ENCODE assay signal across 8 cellular contexts in genomic region chr1:23564565-23564964, GRCh38. TPM values are rescaled to one million over a fixed set of nuclear protein-coding genes. Genes with fewer than 3 reads are reported as not detected.
DNase-seq lines count a peak whose midpoint lies in the region; ATAC-seq and TF ChIP-seq lines count a peak whose summit lies in the region.
"Not testable (repeated sequence)": the region's sequence is repeated elsewhere in the genome, so short reads cannot be mapped to it uniquely, and the experiment has no call there.

No MANE protein-coding gene starts in this region.

- not testable (repeated sequence) for H3K79me1 ChIP-seq in mesendoderm (ENCODE audit: low read length)
- peaks cover 57% of the 10 kb centered on the region for H3K79me1 ChIP-seq in trophoblast cell (ENCODE audit: low read length)

- DNase-seq in HCT116 (ENCODE audit: low read depth, low spot score); SK-N-SH; coronary artery (ENCODE audit: low spot score); right cardiac atrium; thoracic aorta (ENCODE audit: low spot score): not testable (repeated sequence)
- DNase-seq in mesendoderm, result peak; percentile 78
- DNase-seq in trophoblast cell, result peak; percentile 80 to 83

- 70% methylated on average over 7 of the region's 7 CpGs for WGBS in SK-N-SH (ENCODE audit: low lambda C conversion rate)
- 46% methylated on average over 7 of the region's 7 CpGs for WGBS in right cardiac atrium
- no CpG with 5 or more reads among the region's 7 CpGs for WGBS in mesendoderm (ENCODE audit: extremely low coverage, insufficient coverage, low lambda C conversion rate)
- WGBS in trophoblast cell (ENCODE audit: extremely low coverage, insufficient coverage, insufficient read length), result no CpG with 5 or more reads among the region's 7 CpGs

- RAD21 ChIA-PET in HCT116 (lab: Charles Lee; ENCODE audit: low non-redundant PET in 1 of 2, low total read pairs in 2 of 2, uncharacterized antibody in 2 of 2, unreplicated experiment in 2 of 2), result not testable (repeated sequence)

- not testable (repeated sequence) for H4K5ac ChIP-seq in mesendoderm (ENCODE audit: low read length)

- peaks cover 48 to 68% of the 10 kb centered on the region in 2 experiments for H3K4me1 ChIP-seq in HCT116 (ENCODE audit: control insufficient read depth in 1 of 2, insufficient read depth in 2 of 2, low read length in 2 of 2)
- peaks cover 46 to 59% of the 10 kb centered on the region in 2 experiments for H3K4me1 ChIP-seq in SK-N-SH (ENCODE audit: control insufficient read depth in 1 of 2, insufficient read depth in 2 of 2, low read depth in 1 of 2, low read length in 1 of 2)
- H3K4me1 ChIP-seq in right cardiac atrium (ENCODE audit: control insufficient read depth, insufficient read depth, low read length), result not testable (repeated sequence)
- peaks cover 19% of the 10 kb centered on the region for H3K4me1 ChIP-seq in mesendoderm (ENCODE audit: control insufficient read depth, low read depth, low read length)
- H3K4me1 ChIP-seq in trophoblast cell (ENCODE audit: control insufficient read depth in 1 of 2, insufficient read depth in 2 of 2, low read length in 2 of 2), result peaks cover 37 to 41% of the 10 kb centered on the region in 2 experiments
- peaks cover 42 to 86% of the 10 kb centered on the region in 2 donors for H3K4me1 ChIP-seq in thoracic aorta (ENCODE audit: control insufficient read depth in 1 of 2, low read depth in 2 of 2)

- not testable (repeated sequence) for H4K12ac ChIP-seq in trophoblast cell (ENCODE audit: low read depth, low read length)

- H3K9me2 ChIP-seq in HCT116 (ENCODE audit: insufficient read depth); SK-N-SH: not testable (repeated sequence)

- H2BK5ac ChIP-seq in mesendoderm (ENCODE audit: low read length), result peak overlapping the region; percentile 23
- H2BK5ac ChIP-seq in trophoblast cell (ENCODE audit: low read depth, low read length, poor library complexity), result peak overlapping the region; percentile 16

- H3F3A ChIP-seq in SK-N-SH (replicated peaks; ENCODE audit: insufficient read depth), result peaks cover 43% of the 10 kb centered on the region

- not testable (repeated sequence) for H4K20me1 ChIP-seq in HCT116 (ENCODE audit: insufficient read depth); SK-N-SH (ENCODE audit: insufficient read depth)

- peak overlapping the region; percentile 96 for H2BK12ac ChIP-seq in trophoblast cell (ENCODE audit: low read length)

- H2BK120ac ChIP-seq in mesendoderm (ENCODE audit: low read depth, low read length), result not testable (repeated sequence)
- peak overlapping the region; percentile 64 for H2BK120ac ChIP-seq in trophoblast cell (ENCODE audit: insufficient read depth, low read length, poor library complexity)

- TF ChIP-seq EP300 in SK-N-SH (IDR thresholded peaks at IDR 0.05; ENCODE audit: borderline replicate concordance in 1 of 2, low read depth in 1 of 2, low read length in 1 of 2), result not testable (repeated sequence)

- not testable (repeated sequence) for TF ChIP-seq CTCF in 22Rv1 (IDR thresholded peaks at IDR 0.05); HCT116 (IDR thresholded peaks at IDR 0.05 in 2 of 3, conservative IDR thresholded peaks at IDR 0.05 in 1 of 3; ENCODE audit: borderline replicate concordance in 1 of 3, insufficient read depth in 1 of 3, low read depth in 2 of 3, low read length in 2 of 3); SK-N-SH (IDR thresholded peaks at IDR 0.05); coronary artery (IDR thresholded peaks at IDR 0.05); thoracic aorta (IDR thresholded peaks at IDR 0.05)

- BruUV-seq in HCT116 (replicated peaks; lab: Mats Ljungman, UMichigan), result not testable (repeated sequence)

- TF ChIP-seq POLR2A in HCT116 (IDR thresholded peaks at IDR 0.05; ENCODE audit: borderline replicate concordance, extremely low read depth, insufficient read depth, insufficient read length), result not testable (repeated sequence)

- not testable (repeated sequence) for H3K14ac ChIP-seq in trophoblast cell (ENCODE audit: low read length)

- peak overlapping the region; percentile 49 for H3K4me2 ChIP-seq in HCT116 (ENCODE audit: low read length)
- H3K4me2 ChIP-seq in SK-N-SH, result 0 out of 2 replicates have a peak overlapping the region, but pooled peaks have one; percentile 4
- not testable (repeated sequence) for H3K4me2 ChIP-seq in mesendoderm (ENCODE audit: low read length); trophoblast cell (ENCODE audit: low read length)

- peak overlapping the region; percentile 22 for H3K4ac ChIP-seq in mesendoderm (ENCODE audit: low read depth, low read length)
- peak overlapping the region; percentile 30 for H3K4ac ChIP-seq in trophoblast cell (ENCODE audit: low read depth, low read length)

- not testable (repeated sequence) for H3K23ac ChIP-seq in mesendoderm (ENCODE audit: low read length); trophoblast cell (ENCODE audit: low read length)

- peak overlapping the region; percentile 5 for H2AFZ ChIP-seq in HCT116 (ENCODE audit: low read depth, low read length, poor library complexity, severe bottlenecking)
- peak overlapping the region; percentile 51 for H2AFZ ChIP-seq in SK-N-SH (ENCODE audit: low read depth)
- not testable (repeated sequence) for H2AFZ ChIP-seq in trophoblast cell (ENCODE audit: insufficient read depth, low read length, poor library complexity)

- peak overlapping the region; percentile 100 for H3K27ac ChIP-seq in 22Rv1
- peak overlapping the region; percentile 7; the same call in 1 of the 2 replicates for H3K27ac ChIP-seq in HCT116 (ENCODE audit: low read depth, low read length)
- H3K27ac ChIP-seq in SK-N-SH (ENCODE audit: low read depth in 2 of 2, low read length in 1 of 2), result peak overlapping the region in 1 of 2 experiments; percentile 100; a peak in 2 of 4 replicates
- H3K27ac ChIP-seq in coronary artery, result peak overlapping the region; percentile 94
- H3K27ac ChIP-seq in right cardiac atrium (ENCODE audit: low read length), result peak overlapping the region; percentile 82
- not testable (repeated sequence) for H3K27ac ChIP-seq in mesendoderm (ENCODE audit: low read depth, low read length); trophoblast cell (ENCODE audit: low read depth, low read length)
- H3K27ac ChIP-seq in thoracic aorta, result peak overlapping the region; percentile 94 to 96

- H2AK5ac ChIP-seq in mesendoderm (ENCODE audit: low read length); trophoblast cell (ENCODE audit: low read length): not testable (repeated sequence)

- intact Hi-C loops in HCT116 (cut with micrococcal nuclease); right cardiac atrium (cut with DNase I): not testable (repeated sequence)

- H3K56ac ChIP-seq in mesendoderm (ENCODE audit: low read length), result peak overlapping the region; percentile 72

- H3K36me3 ChIP-seq in HCT116 (ENCODE audit: control insufficient read depth in 1 of 2, insufficient read depth in 2 of 2, low read length in 2 of 2); SK-N-SH (replicated peaks in 1 of 2; ENCODE audit: control insufficient read depth in 1 of 2, insufficient read depth in 2 of 2, low read length in 1 of 2); mesendoderm (ENCODE audit: control insufficient read depth, insufficient read depth, low read length); trophoblast cell (ENCODE audit: control insufficient read depth in 1 of 2, insufficient read depth in 2 of 2, low read length in 2 of 2); thoracic aorta: not testable (repeated sequence)

- H3K79me2 ChIP-seq in HCT116 (ENCODE audit: insufficient read depth, low read length); mesendoderm (ENCODE audit: control insufficient read depth, insufficient read depth, low read length): not testable (repeated sequence)
- peaks cover 13% of the 10 kb centered on the region; the same call in 1 of the 2 replicates for H3K79me2 ChIP-seq in SK-N-SH (ENCODE audit: insufficient read depth)
- peaks cover 10% of the 10 kb centered on the region for H3K79me2 ChIP-seq in trophoblast cell (ENCODE audit: control insufficient read depth, insufficient read depth, low read length, poor library complexity)

- TF ChIP-seq RAD21 in HCT116 (IDR thresholded peaks at IDR 0.05; ENCODE audit: low read depth); SK-N-SH (IDR thresholded peaks at IDR 0.05; ENCODE audit: low read length): not testable (repeated sequence)

- H2BK15ac ChIP-seq in mesendoderm (replicated peaks; ENCODE audit: low read depth), result not testable (repeated sequence)

- H4K91ac ChIP-seq in trophoblast cell (ENCODE audit: low read depth, low read length), result peak overlapping the region; percentile 39

- not testable (repeated sequence) for H3K9me3 ChIP-seq in HCT116 (ENCODE audit: control insufficient read depth in 1 of 2, insufficient read depth in 1 of 2, low read depth in 1 of 2, low read length in 2 of 2); SK-N-SH; right cardiac atrium (ENCODE audit: control insufficient read depth, low read length); trophoblast cell (ENCODE audit: insufficient read depth, low read depth, low read length); thoracic aorta

- CTCF ChIA-PET in HCT116 (lab: Charles Lee), result interaction anchor here (0.5 to 1.4 kb wide), 3 partner anchors 70 to 226 kb away, joined by 4 to 5 read pairs (median 5); partner anchors contain the start of gene LYPLA2
- CTCF ChIA-PET in SK-N-SH (lab: Yijun Ruan, JAX), result interaction anchor here (1.1 to 9.4 kb wide), 6 partner anchors 9 to 73 kb away, joined by 3 to 97 read pairs (median 6); no protein-coding TSS in a partner anchor

- not testable (repeated sequence) for H3K4me3 ChIP-seq in HCT116 (replicated peaks in 1 of 2; ENCODE audit: low read depth in 1 of 2, low read length in 2 of 2); SK-N-SH (ENCODE audit: low read depth in 2 of 2, low read length in 1 of 2); coronary artery; right cardiac atrium (ENCODE audit: low read length); mesendoderm (ENCODE audit: low read length); trophoblast cell (ENCODE audit: low read depth, low read length)
- peak overlapping the region; percentile 25 for H3K4me3 ChIP-seq in thoracic aorta

- H3K9ac ChIP-seq in HCT116 (ENCODE audit: low read length), result peak overlapping the region; percentile 26
- peak overlapping the region; percentile 99 for H3K9ac ChIP-seq in SK-N-SH
- H3K9ac ChIP-seq in mesendoderm (ENCODE audit: low read length), result peak overlapping the region; percentile 44
- not testable (repeated sequence) for H3K9ac ChIP-seq in trophoblast cell (ENCODE audit: low read length)

- H3K18ac ChIP-seq in mesendoderm (ENCODE audit: low read length), result not testable (repeated sequence)
- H3K18ac ChIP-seq in trophoblast cell (ENCODE audit: low read length), result peak overlapping the region; percentile 84

- not testable (repeated sequence) for H4K8ac ChIP-seq in mesendoderm (ENCODE audit: low read depth, low read length)
- H4K8ac ChIP-seq in trophoblast cell (ENCODE audit: low read depth, low read length), result peak overlapping the region; percentile 36

- not testable (repeated sequence) for ATAC-seq in HCT116; right cardiac atrium; thoracic aorta (ENCODE audit: insufficient number of reproducible peaks, low FRiP score, low read depth)

- H3K27me3 ChIP-seq in HCT116 (ENCODE audit: insufficient read depth, low read length); SK-N-SH (ENCODE audit: insufficient read depth); right cardiac atrium (ENCODE audit: control insufficient read depth, insufficient read depth); mesendoderm (ENCODE audit: insufficient read depth, low read length, poor library complexity); trophoblast cell (ENCODE audit: insufficient read depth, low read length); thoracic aorta (replicated peaks; ENCODE audit: insufficient read depth): not testable (repeated sequence)

- POLR2A ChIA-PET in HCT116 (lab: Charles Lee), result interaction anchor here (1.2 kb wide), 1 partner anchor 11 kb away, joined by 5 read pairs; no protein-coding TSS in a partner anchor
- POLR2A ChIA-PET in SK-N-SH (lab: Yijun Ruan, JAX), result not testable (repeated sequence)

RNA-seq across cellular contexts. Expression of gene ID3, which starts 5.3 kb away (rescaled TPM):
- total RNA-seq in HCT116 (2021; ENCODE audit: unreplicated experiment) (183 TPM), right cardiac atrium (100 to 1,000 TPM; 162 to 225 (median 179) TPM), thoracic aorta (100 to 1,000 TPM; 309 to 692 TPM)
- 116 and 167 TPM in 2 replicates for polyA plus RNA-seq in HCT116 (2012)
- polyA plus RNA-seq in SK-N-SH (2012; rRNA removed) (394 and 504 TPM in 2 replicates), right cardiac atrium (208 TPM)
- 247 and 268 TPM in 2 replicates for polyA plus RNA-seq in SK-N-SH (2012; cell fraction: cytosol; rRNA removed)
- polyA plus RNA-seq in SK-N-SH (2012; cell fraction: nucleus; rRNA removed), result 1,333 and 1,662 TPM in 2 replicates
- 209 TPM for polyA plus RNA-seq in mesendoderm (2013, experiment 1 of 2)
- polyA plus RNA-seq in mesendoderm (2013, experiment 2 of 2), result 208 TPM
- polyA plus RNA-seq in trophoblast cell (2013), result 335 and 340 TPM in 2 replicates

RNA-seq across cellular contexts. Expression of gene E2F2, which starts 33.5 kb away (rescaled TPM):
- total RNA-seq in HCT116 (2021; ENCODE audit: unreplicated experiment), result 16.3 TPM
- polyA plus RNA-seq in HCT116 (2012), result 4.0 and 5.3 TPM in 2 replicates
- polyA plus RNA-seq in SK-N-SH (2012; rRNA removed), result 0.43 and 0.44 TPM in 2 replicates
- polyA plus RNA-seq in SK-N-SH (2012; cell fraction: cytosol; rRNA removed), result 0.30 and 0.47 TPM in 2 replicates
- 1.1 and 1.7 TPM in 2 replicates for polyA plus RNA-seq in SK-N-SH (2012; cell fraction: nucleus; rRNA removed)
- total RNA-seq in right cardiac atrium, result under 1 TPM in 3 of 4 donors, not detected in 1; 0.06 to 0.82 (median 0.40) TPM
- polyA plus RNA-seq in right cardiac atrium, result 0.05 TPM
- polyA plus RNA-seq in mesendoderm (2013, experiment 1 of 2), result 2.1 TPM
- polyA plus RNA-seq in mesendoderm (2013, experiment 2 of 2), result 1.8 TPM
- 1.2 and 1.3 TPM in 2 replicates for polyA plus RNA-seq in trophoblast cell (2013)
- under 1 TPM; 0.14 to 0.35 TPM for total RNA-seq in thoracic aorta
